Comparison of ENCODE assay signal across 1 cellular context in the genomic region with DNA sequence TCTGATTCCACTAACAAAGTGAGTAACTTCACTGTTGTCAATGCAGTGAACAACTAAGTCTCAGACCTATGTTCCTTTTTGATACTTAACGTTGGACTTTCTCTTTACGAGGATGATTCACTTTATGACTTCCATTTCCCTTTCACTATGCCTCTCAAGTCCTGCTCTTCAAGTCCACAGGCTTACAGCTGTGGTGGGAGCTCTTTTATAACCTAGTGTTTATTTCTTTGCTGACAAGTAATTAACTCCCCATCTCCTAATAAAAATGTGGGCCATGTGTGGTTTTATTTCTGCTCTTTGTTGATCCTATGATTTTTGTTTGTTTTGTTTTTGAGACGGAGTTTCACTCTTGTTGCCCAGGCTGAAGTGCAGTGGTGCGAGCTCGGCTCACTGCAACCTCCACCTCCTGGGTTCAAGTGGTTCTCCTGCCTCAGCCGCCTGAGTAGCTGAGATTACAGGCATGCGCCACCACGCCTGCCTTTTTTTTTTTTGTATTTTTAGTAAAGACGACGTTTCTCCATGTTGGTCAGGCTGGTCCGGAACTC.
TF ChIP-seq lines count a peak whose summit lies in the region.

No MANE protein-coding gene starts in this region.

TF ChIP-seq in HEK293, 187 proteins besides CTCF, POLR2A, EP300 and RAD21 (continued from another document):
- TF ChIP-seq WT1 (tag by site-specific recombination; IDR thresholded peaks at IDR 0.05), result peak; percentile 94
TF ChIP-seq in HEK293: peak in this region for 41.
